17 cellular contexts compared by ENCODE assay signal in the genomic region with DNA sequence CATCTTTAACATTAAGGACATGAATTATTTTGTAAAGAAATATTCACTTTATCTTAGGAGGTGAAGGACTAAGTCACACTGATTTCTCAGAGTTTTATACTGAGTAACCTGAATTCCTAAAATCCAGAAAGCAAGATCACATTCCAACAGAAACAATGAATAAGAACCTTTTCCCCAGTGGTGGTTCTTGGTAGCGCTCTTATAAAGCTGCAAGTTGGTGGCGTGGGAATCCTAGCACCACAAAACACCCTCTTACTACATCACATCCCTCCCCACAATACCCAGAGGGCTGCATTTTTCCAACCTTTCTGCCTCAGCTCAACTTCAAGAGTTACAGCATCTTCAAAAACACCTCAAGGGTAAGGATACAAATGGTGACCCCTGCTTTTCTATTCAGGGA. TPM values are rescaled to one million over a fixed set of nuclear protein-coding genes. Genes with fewer than 3 reads are reported as not detected.
A peak's percentile ranks its signal among the peaks of the same experiment; 100 is the strongest.
DNase-seq lines count a peak whose midpoint lies in the region; ATAC-seq and TF ChIP-seq lines count a peak whose summit lies in the region.
"Had no signal": no experiment of that assay in that cellular context is flagged by ENCODE, and none has a peak within 500 bp of the region (broad histone marks: within the 10 kb centered on the region; RNA-seq: fewer than 3 reads in every experiment).

No MANE protein-coding gene starts in this region.

- H3K9me2 ChIP-seq in neural cell (ENCODE audit: insufficient read depth, low read length) = no peaks in the 10 kb centered on the region

- no peaks in the 10 kb centered on the region for H4K20me1 ChIP-seq in neural cell (ENCODE audit: insufficient read depth)

- H3K4me2 ChIP-seq in neural cell (ENCODE audit: low read length) = no peak overlapping the region

- no peaks in the 10 kb centered on the region for H3F3A ChIP-seq in neural cell (ENCODE audit: insufficient read depth, low read length, poor library complexity, severe bottlenecking)

- H3K9ac ChIP-seq in neural cell (ENCODE audit: low read length) = no peak overlapping the region

- TF ChIP-seq CTCF in BJ (IDR thresholded peaks at IDR 0.05; ENCODE audit: insufficient read depth, low read depth, low read length) = peak; percentile 39
- TF ChIP-seq CTCF in choroid plexus epithelial cell (conservative IDR thresholded peaks at IDR 0.05; ENCODE audit: low read depth, low read length) = peak; percentile 38
- peak; percentile 12 for TF ChIP-seq CTCF in neural cell (IDR thresholded peaks at IDR 0.05; ENCODE audit: poor library complexity, severe bottlenecking)

- ATAC-seq in GM19397 (IDR thresholded peaks at IDR 0.05; ENCODE audit: unreplicated experiment) = no peak
- no peak for ATAC-seq in HG03097 (IDR thresholded peaks at IDR 0.05; ENCODE audit: low FRiP score, unreplicated experiment)
- ATAC-seq: CD8-positive, alpha-beta T cell; lower lobe of right lung; pancreas; T-helper 17 cell had no signal

- DNase-seq in BJ (ENCODE audit: low read depth) (no peak), HT-29 (ENCODE audit: low spot score) (peak; percentile 10), choroid plexus epithelial cell (ENCODE audit: low read depth) (peak; percentile 70), superior temporal gyrus (ENCODE audit: extremely low spot score) (no peak), NCI-H146 (lab: John Stamatoyannopoulos, UW) (no peak)
- DNase-seq: activated CD4-positive, alpha-beta T cell treated with anti-CD3 and anti-CD28 coated beads, Interleukin-2, amount 50 U/mL, for 1 hour; aorta; CD8-positive, alpha-beta T cell; hippocampal formation; lower lobe of right lung; MM.1S; pancreas; stimulated activated CD4-positive, alpha-beta T cell treated with anti-CD3 and anti-CD28 coated beads, Interleukin-2, amount 100 ng/mL, for 24 hours; T-helper 17 cell had no signal

- TF ChIP-seq RAD21 in neural cell (conservative IDR thresholded peaks at IDR 0.05) = no peak

- H3K36me3 ChIP-seq in BJ (ENCODE audit: control insufficient read depth, insufficient read depth, low read length) (no peaks in the 10 kb centered on the region), neural cell (ENCODE audit: insufficient read depth, low read length) (peaks cover 6% of the 10 kb centered on the region)
- H3K36me3 ChIP-seq: lower lobe of right lung had no signal

- H3K4me3 ChIP-seq in BJ (ENCODE audit: low read depth, low read length) (no peak overlapping the region), choroid plexus epithelial cell (ENCODE audit: low read depth, low read length) (no peak overlapping the region), neural cell (ENCODE audit: low read length) (no peak overlapping the region)
- H3K4me3 ChIP-seq: lower lobe of right lung, pancreas had no signal

- POLR2A ChIA-PET in BJ (lab: Charles Lee) = no interaction called here

- no peaks in the 10 kb centered on the region for H3K27me3 ChIP-seq in BJ (ENCODE audit: control insufficient read depth, insufficient read depth, low read length)
- H3K27me3 ChIP-seq in neural cell (ENCODE audit: insufficient read depth, low read depth, low read length) = no peaks in the 10 kb centered on the region
- H3K27me3 ChIP-seq: pancreas had no signal

- H3K27ac ChIP-seq in neural cell (ENCODE audit: low read length) = no peak overlapping the region
- H3K27ac ChIP-seq: lower lobe of right lung, pancreas had no signal

- no peaks in the 10 kb centered on the region for H3K9me3 ChIP-seq in neural cell (ENCODE audit: low read length)
- H3K9me3 ChIP-seq: lower lobe of right lung, pancreas had no signal

- no peaks in the 10 kb centered on the region for H3K79me2 ChIP-seq in neural cell (replicated peaks; ENCODE audit: insufficient read depth, low read length)

- TF ChIP-seq EP300 in neural cell (conservative IDR thresholded peaks at IDR 0.05; ENCODE audit: poor library complexity, severe bottlenecking) = no peak

- CTCF ChIA-PET in BJ (lab: Yijun Ruan, JAX) = interaction anchor here (0.7 to 3.9 kb wide), 5 partner anchors 9 to 93 kb away, joined by 3 to 10 read pairs (median 6); a partner anchor contains a TSS

- no peak overlapping the region for H2AFZ ChIP-seq in neural cell (ENCODE audit: low read depth, low read length)

TF ChIP-seq in neural cell, 6 proteins besides CTCF, POLR2A, EP300 and RAD21:
- TF ChIP-seq MXI1 (conservative IDR thresholded peaks at IDR 0.05; ENCODE audit: poor library complexity, severe bottlenecking) = no peak
- TF ChIP-seq, protein P1, sequence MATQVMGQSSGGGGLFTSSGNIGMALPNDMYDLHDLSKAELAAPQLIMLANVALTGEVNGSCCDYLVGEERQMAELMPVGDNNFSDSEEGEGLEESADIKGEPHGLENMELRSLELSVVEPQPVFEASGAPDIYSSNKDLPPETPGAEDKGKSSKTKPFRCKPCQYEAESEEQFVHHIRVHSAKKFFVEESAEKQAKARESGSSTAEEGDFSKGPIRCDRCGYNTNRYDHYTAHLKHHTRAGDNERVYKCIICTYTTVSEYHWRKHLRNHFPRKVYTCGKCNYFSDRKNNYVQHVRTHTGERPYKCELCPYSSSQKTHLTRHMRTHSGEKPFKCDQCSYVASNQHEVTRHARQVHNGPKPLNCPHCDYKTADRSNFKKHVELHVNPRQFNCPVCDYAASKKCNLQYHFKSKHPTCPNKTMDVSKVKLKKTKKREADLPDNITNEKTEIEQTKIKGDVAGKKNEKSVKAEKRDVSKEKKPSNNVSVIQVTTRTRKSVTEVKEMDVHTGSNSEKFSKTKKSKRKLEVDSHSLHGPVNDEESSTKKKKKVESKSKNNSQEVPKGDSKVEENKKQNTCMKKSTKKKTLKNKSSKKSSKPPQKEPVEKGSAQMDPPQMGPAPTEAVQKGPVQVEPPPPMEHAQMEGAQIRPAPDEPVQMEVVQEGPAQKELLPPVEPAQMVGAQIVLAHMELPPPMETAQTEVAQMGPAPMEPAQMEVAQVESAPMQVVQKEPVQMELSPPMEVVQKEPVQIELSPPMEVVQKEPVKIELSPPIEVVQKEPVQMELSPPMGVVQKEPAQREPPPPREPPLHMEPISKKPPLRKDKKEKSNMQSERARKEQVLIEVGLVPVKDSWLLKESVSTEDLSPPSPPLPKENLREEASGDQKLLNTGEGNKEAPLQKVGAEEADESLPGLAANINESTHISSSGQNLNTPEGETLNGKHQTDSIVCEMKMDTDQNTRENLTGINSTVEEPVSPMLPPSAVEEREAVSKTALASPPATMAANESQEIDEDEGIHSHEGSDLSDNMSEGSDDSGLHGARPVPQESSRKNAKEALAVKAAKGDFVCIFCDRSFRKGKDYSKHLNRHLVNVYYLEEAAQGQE (IDR thresholded peaks at IDR 0.05; ENCODE audit: borderline replicate concordance) = no peak
- no peak for TF ChIP-seq EZH2 (IDR thresholded peaks at IDR 0.05; ENCODE audit: borderline replicate concordance, insufficient read depth, low read length, poor library complexity, severe bottlenecking)
- TF ChIP-seq SMC3 (conservative IDR thresholded peaks at IDR 0.05; ENCODE audit: poor library complexity) = no peak
- no peak for TF ChIP-seq TAF1 (IDR thresholded peaks at IDR 0.05; ENCODE audit: low read depth)
- TF ChIP-seq POLR2AphosphoS5 (IDR thresholded peaks at IDR 0.05) = no peak

RNA-seq across cellular contexts. Expression of a gene that starts 44.0 kb away (rescaled TPM):
- polyA plus RNA-seq in BJ (2011; rRNA removed) = 29.8 and 43.7 TPM in 2 replicates
- 15.9 and 23.1 TPM in 2 replicates for polyA minus RNA-seq in BJ (2011; rRNA and poly(A)+ RNA removed)
- total RNA-seq in HT-29 (2014; rRNA removed; shearing (Covaris generic)) = 87.8 and 106 TPM in 2 replicates
- 57.8 and 76.6 TPM in 2 replicates for polyA plus RNA-seq in neural cell
- 45.6 and 54.0 TPM in 2 replicates for polyA minus RNA-seq in neural cell

RNA-seq across cellular contexts. Expression of a gene that starts 47.1 kb away (rescaled TPM):
- 14.3 and 33.2 TPM in 2 replicates for polyA plus RNA-seq in BJ (2011; rRNA removed)
- polyA minus RNA-seq in BJ (2011; rRNA and poly(A)+ RNA removed) = 37.3 and 44.0 TPM in 2 replicates
- 16.7 and 18.3 TPM in 2 replicates for total RNA-seq in HT-29 (2014; rRNA removed; shearing (Covaris generic))
- polyA plus RNA-seq in neural cell = 57.1 and 64.0 TPM in 2 replicates
- 270 and 337 TPM in 2 replicates for polyA minus RNA-seq in neural cell

RNA-seq across cellular contexts. Expression of a gene that starts 47.7 kb away (rescaled TPM):
- 466 and 569 TPM in 2 replicates for polyA plus RNA-seq in BJ (2011; rRNA removed)
- polyA minus RNA-seq in BJ (2011; rRNA and poly(A)+ RNA removed) = 328 and 374 TPM in 2 replicates
- total RNA-seq in HT-29 (2014; rRNA removed; shearing (Covaris generic)) = 283 and 287 TPM in 2 replicates
- polyA plus RNA-seq in neural cell = 526 and 613 TPM in 2 replicates
- polyA minus RNA-seq in neural cell = 448 and 468 TPM in 2 replicates

Comparison
In these comparisons a context has a peak if more than half of its experiments do, and no peak if none do; other contexts are left out.
1. DNase-seq: peak in HT-29 (single experiment) and choroid plexus epithelial cell (single experiment); none in BJ (single experiment), superior temporal gyrus (single experiment) and NCI-H146 (single experiment).
2. Peak in every context shown above with its lines, with median percentiles within 50 percentile points of each other: CTCF ChIP-seq.